9 cellular contexts compared by ENCODE assay signal in genomic region chr1:94961994-94962744, GRCh38. TPM values are rescaled to one million over a fixed set of nuclear protein-coding genes. Genes with fewer than 3 reads are reported as not detected.
A peak's percentile ranks its signal among the peaks of the same experiment; 100 is the strongest.
DNase-seq lines count a peak whose midpoint lies in the region; ATAC-seq and TF ChIP-seq lines count a peak whose summit lies in the region.
"Had no signal": no experiment of that assay in that cellular context is flagged by ENCODE, and none has a peak within 500 bp of the region (broad histone marks: within the 10 kb centered on the region; RNA-seq: fewer than 3 reads in every experiment).

No MANE protein-coding gene starts in this region.

- BruUV-seq in MCF 10A (replicated peaks; lab: Mats Ljungman, UMichigan) = no TSS peak

- H3K27ac Mint-ChIP-seq in MCF 10A (ENCODE audit: low read depth, unreplicated experiment) (no peak overlapping the region), mesothelial cell of epicardium (peak overlapping the region; percentile 47)

- no peak overlapping the region for H3K4me3 Mint-ChIP-seq in MCF 10A (ENCODE audit: unreplicated experiment)
- no peak overlapping the region for H3K4me3 Mint-ChIP-seq in mesothelial cell of epicardium

- H3K27ac ChIP-seq in breast epithelium (peak overlapping the region; percentile 73 to 74), uterus (peak overlapping the region; percentile 86 to 97)

- H3K9me3 Mint-ChIP-seq in MCF 10A (ENCODE audit: unreplicated experiment) (no peaks in the 10 kb centered on the region), mesothelial cell of epicardium (no peaks in the 10 kb centered on the region)

- POLR2A ChIA-PET in MCF 10A (lab: Yijun Ruan, JAX) = no interaction called here

- H3K4me1 ChIP-seq in breast epithelium (no peaks in the 10 kb centered on the region), uterus (no peaks in the 10 kb centered on the region)

- H3K27me3 Mint-ChIP-seq in MCF 10A (ENCODE audit: insufficient read depth, unreplicated experiment) = no peaks in the 10 kb centered on the region
- no peaks in the 10 kb centered on the region for H3K27me3 Mint-ChIP-seq in mesothelial cell of epicardium (ENCODE audit: low read depth)

- TF ChIP-seq CTCF in breast epithelium (IDR thresholded peaks at IDR 0.05) (no peak), MCF 10A (IDR thresholded peaks at IDR 0.05; ENCODE audit: unreplicated experiment) (no peak), mesothelial cell of epicardium (IDR thresholded peaks at IDR 0.05; ENCODE audit: unreplicated experiment) (no peak), uterus (IDR thresholded peaks at IDR 0.05) (no peak)

- TF ChIP-seq POLR2A in breast epithelium (IDR thresholded peaks at IDR 0.05) (no peak), uterus (IDR thresholded peaks at IDR 0.05) (no peak), GM18505 (IDR thresholded peaks at IDR 0.05; ENCODE audit: borderline replicate concordance, extremely low read depth, insufficient read depth, insufficient read length) (no peak)

- ATAC-seq in HG03521 (IDR thresholded peaks at IDR 0.05; ENCODE audit: unreplicated experiment) (no peak), GM18505 (IDR thresholded peaks at IDR 0.05; ENCODE audit: unreplicated experiment) (no peak), HG02610 (IDR thresholded peaks at IDR 0.05; ENCODE audit: unreplicated experiment) (no peak)

- H3K36me3 Mint-ChIP-seq in MCF 10A (ENCODE audit: insufficient read depth, unreplicated experiment) = no peaks in the 10 kb centered on the region
- peaks cover 2% of the 10 kb centered on the region for H3K36me3 Mint-ChIP-seq in mesothelial cell of epicardium

- CTCF ChIA-PET in MCF 10A (lab: Yijun Ruan, JAX) = interaction anchor here (0.6 to 1.0 kb wide), 4 partner anchors 12 to 157 kb away, joined by 3 read pairs; no protein-coding TSS in a partner anchor

- H3K4me1 Mint-ChIP-seq in MCF 10A (ENCODE audit: insufficient read depth, unreplicated experiment) (peaks cover 4% of the 10 kb centered on the region), mesothelial cell of epicardium (peaks cover 5% of the 10 kb centered on the region)

- H3K36me3 ChIP-seq in breast epithelium = no peaks in the 10 kb centered on the region
- no peaks in the 10 kb centered on the region for H3K36me3 ChIP-seq in uterus

- H3K27me3 ChIP-seq in breast epithelium (no peaks in the 10 kb centered on the region), uterus (no peaks in the 10 kb centered on the region)

- DNase-seq in breast epithelium (ENCODE audit: low spot score in 2 of 2) (no peak), MCF 10A (ENCODE audit: unreplicated experiment) (no peak), amniotic epithelial cell (ENCODE audit: low read depth) (peak; percentile 42), mesothelial cell of epicardium (ENCODE audit: low spot score in 2 of 2, unreplicated experiment in 2 of 2) (no peak), uterus (no peak)
- DNase-seq: NCI-H510A had no signal

- peak overlapping the region; percentile 34 to 58 (median 34) for H3K4me3 ChIP-seq in breast epithelium
- peak overlapping the region; percentile 35 to 36 for H3K4me3 ChIP-seq in uterus

- intact Hi-C loops in breast epithelium (cut with DNase I; ENCODE audit: low total_unique reads) = no loop called here
- intact Hi-C loops in MCF 10A (cut with micrococcal nuclease) = no loop called here
- intact Hi-C loops in uterus (cut with DNase I; ENCODE audit: low total_unique reads) = no loop called here

- H3K9me3 ChIP-seq in breast epithelium = no peaks in the 10 kb centered on the region
- no peaks in the 10 kb centered on the region for H3K9me3 ChIP-seq in uterus

RNA-seq across cellular contexts. Expression of gene CNN3, which starts 35.3 kb away (rescaled TPM):
- 100 to 1,000 TPM; 146 to 330 (median 195) TPM for total RNA-seq in breast epithelium
- 44.5 and 48.2 TPM in 2 replicates for total RNA-seq in MCF 10A (2022)
- total RNA-seq in mesothelial cell of epicardium = 241 to 260 TPM (median 247 TPM) in 3 replicates
- total RNA-seq in uterus = 100 to 1,000 TPM; 334 to 604 (median 452) TPM
